Comparison of ENCODE assay signal across 1 cellular context in the genomic region with DNA sequence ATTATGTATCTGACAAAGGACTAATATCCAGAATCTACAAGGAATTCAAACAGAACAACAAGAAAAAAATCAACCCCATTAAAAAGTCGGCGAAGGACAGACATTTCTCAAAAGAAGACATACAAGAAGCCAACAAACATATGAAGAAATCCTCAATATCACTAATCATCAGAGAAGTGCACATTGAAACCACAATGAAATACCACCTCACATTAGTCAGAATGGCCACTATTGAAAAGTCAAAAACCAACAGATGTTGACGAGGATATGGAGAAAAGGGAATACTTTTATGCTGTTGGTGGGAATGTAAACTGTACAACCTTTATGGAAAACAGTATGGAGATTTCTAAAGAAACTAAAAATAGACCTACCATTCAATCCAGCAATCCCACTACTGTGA.
TF ChIP-seq lines count a peak whose summit lies in the region.

No MANE protein-coding gene starts in this region.

TF ChIP-seq in HepG2, 621 proteins besides CTCF, POLR2A, EP300 and RAD21 (continued from another document):
- TF ChIP-seq, protein P1, sequence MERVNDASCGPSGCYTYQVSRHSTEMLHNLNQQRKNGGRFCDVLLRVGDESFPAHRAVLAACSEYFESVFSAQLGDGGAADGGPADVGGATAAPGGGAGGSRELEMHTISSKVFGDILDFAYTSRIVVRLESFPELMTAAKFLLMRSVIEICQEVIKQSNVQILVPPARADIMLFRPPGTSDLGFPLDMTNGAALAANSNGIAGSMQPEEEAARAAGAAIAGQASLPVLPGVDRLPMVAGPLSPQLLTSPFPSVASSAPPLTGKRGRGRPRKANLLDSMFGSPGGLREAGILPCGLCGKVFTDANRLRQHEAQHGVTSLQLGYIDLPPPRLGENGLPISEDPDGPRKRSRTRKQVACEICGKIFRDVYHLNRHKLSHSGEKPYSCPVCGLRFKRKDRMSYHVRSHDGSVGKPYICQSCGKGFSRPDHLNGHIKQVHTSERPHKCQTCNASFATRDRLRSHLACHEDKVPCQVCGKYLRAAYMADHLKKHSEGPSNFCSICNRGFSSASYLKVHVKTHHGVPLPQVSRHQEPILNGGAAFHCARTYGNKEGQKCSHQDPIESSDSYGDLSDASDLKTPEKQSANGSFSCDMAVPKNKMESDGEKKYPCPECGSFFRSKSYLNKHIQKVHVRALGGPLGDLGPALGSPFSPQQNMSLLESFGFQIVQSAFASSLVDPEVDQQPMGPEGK (CRISPR knock-in tag; IDR thresholded peaks at IDR 0.05): no peak
- TF ChIP-seq HNRNPUL1 (IDR thresholded peaks at IDR 0.05; ENCODE audit: low read depth, low read length) (no peak), FOXA1 (IDR thresholded peaks at IDR 0.05) (no peak), FOXA1 (CRISPR knock-in tag; IDR thresholded peaks at IDR 0.05) (no peak), HHEX (CRISPR knock-in tag; IDR thresholded peaks at IDR 0.05) (no peak), ZFAT (CRISPR knock-in tag; conservative IDR thresholded peaks at IDR 0.05) (no peak), SPEN (CRISPR knock-in tag; IDR thresholded peaks at IDR 0.05; ENCODE audit: low read depth) (no peak), HDAC6 (IDR thresholded peaks at IDR 0.05; ENCODE audit: low read depth, low read length) (no peak), SMAD9 (CRISPR knock-in tag; IDR thresholded peaks at IDR 0.05) (no peak)
- TF ChIP-seq, protein P2, sequence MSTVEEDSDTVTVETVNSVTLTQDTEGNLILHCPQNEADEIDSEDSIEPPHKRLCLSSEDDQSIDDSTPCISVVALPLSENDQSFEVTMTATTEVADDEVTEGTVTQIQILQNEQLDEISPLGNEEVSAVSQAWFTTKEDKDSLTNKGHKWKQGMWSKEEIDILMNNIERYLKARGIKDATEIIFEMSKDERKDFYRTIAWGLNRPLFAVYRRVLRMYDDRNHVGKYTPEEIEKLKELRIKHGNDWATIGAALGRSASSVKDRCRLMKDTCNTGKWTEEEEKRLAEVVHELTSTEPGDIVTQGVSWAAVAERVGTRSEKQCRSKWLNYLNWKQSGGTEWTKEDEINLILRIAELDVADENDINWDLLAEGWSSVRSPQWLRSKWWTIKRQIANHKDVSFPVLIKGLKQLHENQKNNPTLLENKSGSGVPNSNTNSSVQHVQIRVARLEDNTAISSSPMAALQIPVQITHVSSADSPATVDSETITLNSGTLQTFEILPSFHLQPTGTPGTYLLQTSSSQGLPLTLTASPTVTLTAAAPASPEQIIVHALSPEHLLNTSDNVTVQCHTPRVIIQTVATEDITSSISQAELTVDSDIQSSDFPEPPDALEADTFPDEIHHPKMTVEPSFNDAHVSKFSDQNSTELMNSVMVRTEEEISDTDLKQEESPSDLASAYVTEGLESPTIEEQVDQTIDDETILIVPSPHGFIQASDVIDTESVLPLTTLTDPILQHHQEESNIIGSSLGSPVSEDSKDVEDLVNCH (CRISPR knock-in tag; IDR thresholded peaks at IDR 0.05): no peak
- TF ChIP-seq, protein P3, sequence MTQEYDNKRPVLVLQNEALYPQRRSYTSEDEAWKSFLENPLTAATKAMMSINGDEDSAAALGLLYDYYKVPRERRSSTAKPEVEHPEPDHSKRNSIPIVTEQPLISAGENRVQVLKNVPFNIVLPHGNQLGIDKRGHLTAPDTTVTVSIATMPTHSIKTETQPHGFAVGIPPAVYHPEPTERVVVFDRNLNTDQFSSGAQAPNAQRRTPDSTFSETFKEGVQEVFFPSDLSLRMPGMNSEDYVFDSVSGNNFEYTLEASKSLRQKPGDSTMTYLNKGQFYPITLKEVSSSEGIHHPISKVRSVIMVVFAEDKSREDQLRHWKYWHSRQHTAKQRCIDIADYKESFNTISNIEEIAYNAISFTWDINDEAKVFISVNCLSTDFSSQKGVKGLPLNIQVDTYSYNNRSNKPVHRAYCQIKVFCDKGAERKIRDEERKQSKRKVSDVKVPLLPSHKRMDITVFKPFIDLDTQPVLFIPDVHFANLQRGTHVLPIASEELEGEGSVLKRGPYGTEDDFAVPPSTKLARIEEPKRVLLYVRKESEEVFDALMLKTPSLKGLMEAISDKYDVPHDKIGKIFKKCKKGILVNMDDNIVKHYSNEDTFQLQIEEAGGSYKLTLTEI (CRISPR knock-in tag; conservative IDR thresholded peaks at IDR 0.05): no peak
- TF ChIP-seq, protein P4, sequence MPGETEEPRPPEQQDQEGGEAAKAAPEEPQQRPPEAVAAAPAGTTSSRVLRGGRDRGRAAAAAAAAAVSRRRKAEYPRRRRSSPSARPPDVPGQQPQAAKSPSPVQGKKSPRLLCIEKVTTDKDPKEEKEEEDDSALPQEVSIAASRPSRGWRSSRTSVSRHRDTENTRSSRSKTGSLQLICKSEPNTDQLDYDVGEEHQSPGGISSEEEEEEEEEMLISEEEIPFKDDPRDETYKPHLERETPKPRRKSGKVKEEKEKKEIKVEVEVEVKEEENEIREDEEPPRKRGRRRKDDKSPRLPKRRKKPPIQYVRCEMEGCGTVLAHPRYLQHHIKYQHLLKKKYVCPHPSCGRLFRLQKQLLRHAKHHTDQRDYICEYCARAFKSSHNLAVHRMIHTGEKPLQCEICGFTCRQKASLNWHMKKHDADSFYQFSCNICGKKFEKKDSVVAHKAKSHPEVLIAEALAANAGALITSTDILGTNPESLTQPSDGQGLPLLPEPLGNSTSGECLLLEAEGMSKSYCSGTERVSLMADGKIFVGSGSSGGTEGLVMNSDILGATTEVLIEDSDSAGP (CRISPR knock-in tag; IDR thresholded peaks at IDR 0.05; ENCODE audit: borderline replicate concordance): no peak
